25 cellular contexts compared by ENCODE assay signal in the genomic region with DNA sequence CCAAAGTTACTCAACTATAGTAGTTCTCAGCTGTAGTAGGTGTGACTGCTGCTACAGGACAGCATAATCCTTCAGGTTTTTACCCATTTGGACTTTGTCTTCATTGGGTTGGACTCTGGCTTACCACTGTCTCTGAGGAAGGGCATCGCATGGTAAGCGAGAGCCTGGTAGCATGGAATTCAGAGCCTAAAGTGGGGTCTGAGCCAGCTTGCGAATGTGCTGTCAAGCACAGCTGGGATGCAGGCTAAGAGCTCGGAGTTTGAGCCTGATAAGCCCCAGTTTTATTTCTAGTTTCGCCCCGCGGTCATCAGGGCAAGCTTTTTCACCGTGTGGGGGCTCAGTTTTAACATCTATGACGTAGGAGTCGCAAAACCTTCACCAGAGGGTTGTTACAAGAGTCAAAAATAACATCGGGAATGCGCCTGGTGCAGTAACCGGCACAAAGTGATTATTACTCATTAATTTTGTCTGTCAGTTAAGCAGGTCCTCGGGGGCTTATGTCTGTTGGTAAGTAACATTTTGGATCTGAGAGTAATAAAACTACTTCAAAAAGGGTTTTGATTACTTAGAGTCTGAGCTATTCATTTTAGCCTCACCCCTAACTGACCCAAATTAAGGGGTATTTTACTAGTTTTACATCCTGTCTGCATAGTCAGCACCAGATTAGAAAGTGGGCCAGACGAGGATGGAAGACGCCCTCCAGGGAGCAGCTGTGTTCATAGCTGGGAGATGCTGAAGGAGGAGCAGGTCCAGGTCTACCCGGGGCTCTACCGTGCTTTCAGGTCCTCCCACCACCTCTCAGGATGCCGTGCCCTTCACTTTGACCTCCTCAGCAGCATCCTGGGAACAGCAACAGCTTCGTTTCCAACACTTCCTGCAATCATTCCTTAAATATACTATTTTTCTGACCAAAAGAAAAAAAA. TPM values are rescaled to one million over a fixed set of nuclear protein-coding genes. Genes with fewer than 3 reads are reported as not detected.
A peak's percentile ranks its signal among the peaks of the same experiment; 100 is the strongest.
DNase-seq lines count a peak whose midpoint lies in the region; ATAC-seq, FAIRE-seq and TF ChIP-seq lines count a peak whose summit lies in the region.
"Had no signal": no experiment of that assay in that cellular context is flagged by ENCODE, and none has a peak within 500 bp of the region (broad histone marks: within the 10 kb centered on the region; RNA-seq: fewer than 3 reads in every experiment).

No MANE protein-coding gene starts in this region.

- H3K36me3 ChIP-seq in astrocyte (ENCODE audit: insufficient read depth, low read length) (no peaks in the 10 kb centered on the region), esophagus squamous epithelium (no peaks in the 10 kb centered on the region), neural progenitor cell (no peaks in the 10 kb centered on the region)
- H3K36me3 ChIP-seq: adrenal gland, sigmoid colon, SJCRH30 had no signal

- no peak for ATAC-seq in activated T-cell treated with anti-CD3 and anti-CD28 coated beads, Interleukin-2, amount 50 U/mL, for 4 hours
- ATAC-seq in GM21390 (IDR thresholded peaks at IDR 0.05; ENCODE audit: unreplicated experiment): no peak
- ATAC-seq: activated T-helper 17 cell treated with anti-CD3 and anti-CD28 coated beads, Interleukin-2, amount 50 U/mL, for 72 hours; HCT116 had no signal

- H3K4me3 ChIP-seq in astrocyte (ENCODE audit: insufficient read depth, low read depth, low read length) (no peak overlapping the region), esophagus squamous epithelium (no peak overlapping the region), neural progenitor cell (no peak overlapping the region)
- H3K4me3 ChIP-seq: adrenal gland, mucosa of descending colon, sigmoid colon, SJCRH30 had no signal

- 42 to 51% methylated on average over 16 to 20 of the region's 20 CpGs for WGBS in esophagus squamous epithelium, 2 donors

- peaks cover 41% of the 10 kb centered on the region for H3K4me1 ChIP-seq in astrocyte (ENCODE audit: insufficient read depth, low read length)
- H3K4me1 ChIP-seq in esophagus squamous epithelium: peaks cover 25 to 97% (median 54%) of the 10 kb centered on the region in 3 donors
- peaks cover 22% of the 10 kb centered on the region for H3K4me1 ChIP-seq in neural progenitor cell
- H3K4me1 ChIP-seq: SJCRH30 had no signal

- H4K20me1 ChIP-seq in astrocyte (ENCODE audit: insufficient read depth, low read length) (no peaks in the 10 kb centered on the region), neural progenitor cell (ENCODE audit: low read depth) (no peaks in the 10 kb centered on the region)

- no peaks in the 10 kb centered on the region for H3K9me3 Mint-ChIP-seq in astrocyte (ENCODE audit: unreplicated experiment)
- H3K9me3 Mint-ChIP-seq in neural progenitor cell: no peaks in the 10 kb centered on the region
- no peaks in the 10 kb centered on the region for H3K9me3 Mint-ChIP-seq in activated T-cell treated with anti-CD3 and anti-CD28 coated beads, Interleukin-2, amount 50 U/mL, for 4 hours
- H3K9me3 Mint-ChIP-seq: activated T-helper 17 cell treated with anti-CD3 and anti-CD28 coated beads, Interleukin-2, amount 50 U/mL, for 72 hours; central memory CD8-positive, alpha-beta T cell had no signal

- H2AFZ ChIP-seq in astrocyte (ENCODE audit: low read depth, low read length) (no peak overlapping the region), neural progenitor cell (replicated peaks) (no peak overlapping the region)

- TF ChIP-seq POLR2A in esophagus squamous epithelium (IDR thresholded peaks at IDR 0.05): no peak

- H3K9ac ChIP-seq in astrocyte (ENCODE audit: low read length) (no peak overlapping the region), neural progenitor cell (no peak overlapping the region)
- H3K9ac ChIP-seq: KMS-11 had no signal

- H3K79me2 ChIP-seq in astrocyte (ENCODE audit: insufficient read depth, low read length) (peaks cover 3% of the 10 kb centered on the region), neural progenitor cell (ENCODE audit: low read depth) (no peaks in the 10 kb centered on the region)

- no peak for DNase-seq in astrocyte (ENCODE audit: low read depth)
- DNase-seq in esophagus squamous epithelium (lab: John Stamatoyannopoulos, UW): no peak
- DNase-seq in neural progenitor cell (ENCODE audit: low spot score): no peak
- DNase-seq in Kasumi-1 (lab: John Stamatoyannopoulos, UW): no peak
- no peak for DNase-seq in activated T-cell treated with anti-CD3 and anti-CD28 coated beads, Interleukin-2, amount 50 U/mL, for 4 hours
- DNase-seq in UCSD-AML1 (lab: John Stamatoyannopoulos, UW; ENCODE audit: unreplicated experiment): no peak
- DNase-seq: activated CD4-positive, CD25-positive, alpha-beta regulatory T cell treated with anti-CD3 and anti-CD28 coated beads, Interleukin-2, amount 50 U/mL, for 72 hours; COR-L47; effector CD4-positive, alpha-beta T cell; hippocampal formation; NCI-H1092 treated with DMSO at 0.1 percent for 48 hours; NCI-H2081 treated with DMSO at 0.1 percent for 48 hours; NCI-H526 treated with DMSO at 0.1 percent for 48 hours; sigmoid colon; SJCRH30; stimulated activated CD4-positive, alpha-beta T cell treated with anti-CD3 and anti-CD28 coated beads, Interleukin-2, amount 100 ng/mL, for 48 hours had no signal

- H3K27ac Mint-ChIP-seq in astrocyte (ENCODE audit: unreplicated experiment) (no peak overlapping the region), neural progenitor cell (peak overlapping the region; percentile 80)
- H3K27ac Mint-ChIP-seq: activated T-helper 17 cell treated with anti-CD3 and anti-CD28 coated beads, Interleukin-2, amount 50 U/mL, for 72 hours had no signal

- intact Hi-C loops in esophagus squamous epithelium (cut with DNase I): no loop called here

- H3K36me3 Mint-ChIP-seq in astrocyte (ENCODE audit: low read depth, unreplicated experiment) (no peaks in the 10 kb centered on the region), neural progenitor cell (peaks cover 24% of the 10 kb centered on the region)
- no peaks in the 10 kb centered on the region for H3K36me3 Mint-ChIP-seq in activated T-cell treated with anti-CD3 and anti-CD28 coated beads, Interleukin-2, amount 50 U/mL, for 4 hours (ENCODE audit: insufficient read depth)

- H3K27me3 ChIP-seq in astrocyte (ENCODE audit: insufficient read depth, low read length) (no peaks in the 10 kb centered on the region), esophagus squamous epithelium (no peaks in the 10 kb centered on the region), neural progenitor cell (no peaks in the 10 kb centered on the region)
- H3K27me3 ChIP-seq: adrenal gland, sigmoid colon, SJCRH30 had no signal

- peaks cover 15% of the 10 kb centered on the region for H3F3A ChIP-seq in neural progenitor cell (ENCODE audit: low read depth)

- FAIRE-seq in astrocyte (lab: Jason Lieb, UNC): no peak
- FAIRE-seq: urothelium cell line had no signal

- H3K4me3 Mint-ChIP-seq in astrocyte (ENCODE audit: unreplicated experiment) (no peak overlapping the region), neural progenitor cell (no peak overlapping the region)
- no peak overlapping the region for H3K4me3 Mint-ChIP-seq in activated T-cell treated with anti-CD3 and anti-CD28 coated beads, Interleukin-2, amount 50 U/mL, for 4 hours
- H3K4me3 Mint-ChIP-seq: activated T-helper 17 cell treated with anti-CD3 and anti-CD28 coated beads, Interleukin-2, amount 50 U/mL, for 72 hours; central memory CD8-positive, alpha-beta T cell had no signal

- H3K27ac ChIP-seq in astrocyte (ENCODE audit: low read depth, low read length) (no peak overlapping the region), esophagus squamous epithelium (peak overlapping the region; percentile 70 to 88 (median 84)), neural progenitor cell (no peak overlapping the region)
- H3K27ac ChIP-seq: adrenal gland, KMS-11, sigmoid colon, SJCRH30 had no signal

- no peaks in the 10 kb centered on the region for H3K27me3 Mint-ChIP-seq in astrocyte (ENCODE audit: low read depth, unreplicated experiment)
- H3K27me3 Mint-ChIP-seq in neural progenitor cell (ENCODE audit: insufficient read depth, low read depth): peaks cover 4% of the 10 kb centered on the region
- peaks cover 3% of the 10 kb centered on the region for H3K27me3 Mint-ChIP-seq in activated T-cell treated with anti-CD3 and anti-CD28 coated beads, Interleukin-2, amount 50 U/mL, for 4 hours (ENCODE audit: low read depth)

- peak overlapping the region; percentile 16 for H3K4me2 ChIP-seq in astrocyte (ENCODE audit: low read length)
- no peak overlapping the region for H3K4me2 ChIP-seq in neural progenitor cell
- H3K4me2 ChIP-seq: KMS-11 had no signal

- H3K9me3 ChIP-seq in astrocyte (ENCODE audit: insufficient read depth, low read depth, low read length) (no peaks in the 10 kb centered on the region), esophagus squamous epithelium (no peaks in the 10 kb centered on the region), neural progenitor cell (ENCODE audit: low read depth) (no peaks in the 10 kb centered on the region)
- H3K9me3 ChIP-seq: adrenal gland, mucosa of descending colon, sigmoid colon, SJCRH30 had no signal

- H3K4me1 Mint-ChIP-seq in astrocyte (ENCODE audit: low read depth, unreplicated experiment) (peaks cover 13% of the 10 kb centered on the region), neural progenitor cell (peaks cover 76% of the 10 kb centered on the region)
- H3K4me1 Mint-ChIP-seq in activated T-cell treated with anti-CD3 and anti-CD28 coated beads, Interleukin-2, amount 50 U/mL, for 4 hours (ENCODE audit: low read depth): no peaks in the 10 kb centered on the region
- H3K4me1 Mint-ChIP-seq: activated T-helper 17 cell treated with anti-CD3 and anti-CD28 coated beads, Interleukin-2, amount 50 U/mL, for 72 hours; central memory CD8-positive, alpha-beta T cell had no signal

- TF ChIP-seq CTCF in astrocyte (IDR thresholded peaks at IDR 0.05; ENCODE audit: insufficient read depth, low read depth, low read length) (no peak), esophagus squamous epithelium (IDR thresholded peaks at IDR 0.05) (no peak), neural progenitor cell (IDR thresholded peaks at IDR 0.05) (no peak)

RNA-seq across cellular contexts. Expression of a gene that starts 29.8 kb away (rescaled TPM):
- 3.7 and 5.7 TPM in 2 replicates for total RNA-seq in astrocyte
- total RNA-seq in esophagus squamous epithelium: 10 to 100 TPM; 26.6 to 42.6 (median 37.6) TPM
- total RNA-seq in neural progenitor cell (ENCODE audit: low replicate concordance): 0.99 and 3.3 TPM in 2 replicates
- 1 to 10 TPM in 1 of 3 donors, under 1 TPM in 2; 0.50 to 1.2 (median 0.54) TPM for total RNA-seq in activated T-cell treated with anti-CD3 and anti-CD28 coated beads, Interleukin-2, amount 50 U/mL, for 4 hours
- total RNA-seq: OCI-LY7 had no signal

Comparison
In these comparisons a context has a peak if more than half of its experiments do, and no peak if none do; other contexts are left out.
1. H3K27ac ChIP-seq: peak in esophagus squamous epithelium (4 of 4); none in astrocyte (single experiment) and neural progenitor cell (single experiment).